Comparison of ENCODE assay signal across 23 cellular contexts in genomic region chr16:25888873-25889272, GRCh38.
DNase-seq lines count a peak whose midpoint lies in the region; ATAC-seq and TF ChIP-seq lines count a peak whose summit lies in the region.
"Had no signal": no experiment of that assay in that cellular context is flagged by ENCODE, and none has a peak within 500 bp of the region (broad histone marks: within the 10 kb centered on the region; RNA-seq: fewer than 3 reads in every experiment).

No MANE protein-coding gene starts in this region.

- no peak for TF ChIP-seq CTCF in WERI-Rb-1 (IDR thresholded peaks at IDR 0.05; ENCODE audit: low read depth, low read length)
- TF ChIP-seq CTCF in nephron progenitor cell (IDR thresholded peaks at IDR 0.05) = no peak
- TF ChIP-seq CTCF in omental fat pad (IDR thresholded peaks at IDR 0.05) = no peak
- no peak for TF ChIP-seq CTCF in brain microvascular endothelial cell (IDR thresholded peaks at IDR 0.05; ENCODE audit: low read depth, low read length, missing control alignments)

- no peak overlapping the region for H3K4me3 Mint-ChIP-seq in nephron progenitor cell
- H3K4me3 Mint-ChIP-seq: CD14-positive monocyte; CD4-positive, alpha-beta T cell; CD8-positive, alpha-beta memory T cell; GM23338; H9 had no signal

- no peaks in the 10 kb centered on the region for H3K27me3 ChIP-seq in WERI-Rb-1 (ENCODE audit: insufficient read depth, low read depth, severe bottlenecking)
- no peaks in the 10 kb centered on the region for H3K27me3 ChIP-seq in brain microvascular endothelial cell (replicated peaks)
- H3K27me3 ChIP-seq: BE2C; BLaER1 treated with 17β-estradiol and CSF1 and Interleukin-3, amounts not matched to agents 10 nM and 100 nM had no signal

- H3K27ac Mint-ChIP-seq in nephron progenitor cell = peak overlapping the region; percentile 78
- H3K27ac Mint-ChIP-seq: CD14-positive monocyte; CD4-positive, alpha-beta T cell; CD8-positive, alpha-beta memory T cell; GM23338; H9 had no signal

- H3K27me3 Mint-ChIP-seq in nephron progenitor cell (ENCODE audit: low read depth, poor library complexity) = peaks cover 14% of the 10 kb centered on the region

- H3K36me3 Mint-ChIP-seq in nephron progenitor cell (ENCODE audit: low read depth) = peaks cover 18% of the 10 kb centered on the region
- H3K36me3 Mint-ChIP-seq: CD14-positive monocyte; CD8-positive, alpha-beta memory T cell had no signal

- DNase-seq in NCI-H82 (lab: John Stamatoyannopoulos, UW) = peak; percentile 35
- DNase-seq in NCI-H82 treated with DMSO at 0.1 percent for 48 hours (lab: John Stamatoyannopoulos, UW; ENCODE audit: unreplicated experiment) = no peak
- DNase-seq in WERI-Rb-1 = peak; percentile 71
- DNase-seq in nephron progenitor cell = no peak
- peak; percentile 14 for DNase-seq in pons (ENCODE audit: low spot score)
- DNase-seq in omental fat pad (ENCODE audit: low spot score) = no peak
- no peak for DNase-seq in brain microvascular endothelial cell
- DNase-seq in dedifferentiated amniotic fluid mesenchymal stem cell (ENCODE audit: extremely low spot score) = no peak
- DNase-seq: ACHN; AML-193; BE2C; CD4-positive, alpha-beta T cell; CD8-positive, alpha-beta memory T cell; DMS 273 treated with DMSO at 0.1 percent for 48 hours; DMS79; EL; GF-D8; H9 had no signal

- H3K4me3 ChIP-seq in WERI-Rb-1 (ENCODE audit: low read depth, low read length) (peak overlapping the region; percentile 4; the same call in 1 of the 2 replicates), brain microvascular endothelial cell (ENCODE audit: low read depth, low read length) (no peak overlapping the region)
- H3K4me3 ChIP-seq: BLaER1 treated with 17β-estradiol and CSF1 and Interleukin-3, amounts not matched to agents 10 nM and 100 nM; GM23338 had no signal

- H3K27ac ChIP-seq in WERI-Rb-1 = peak overlapping the region; percentile 62
- no peak overlapping the region for H3K27ac ChIP-seq in brain microvascular endothelial cell
- H3K27ac ChIP-seq: 22Rv1; BLaER1 treated with 17β-estradiol and CSF1 and Interleukin-3, amounts not matched to agents 10 nM and 100 nM had no signal

- H3K9me3 Mint-ChIP-seq in nephron progenitor cell = peaks cover 11% of the 10 kb centered on the region
- H3K9me3 Mint-ChIP-seq: H9 had no signal

- H3K36me3 ChIP-seq in WERI-Rb-1 = no peaks in the 10 kb centered on the region; the same call in 1 of the 2 replicates
- no peaks in the 10 kb centered on the region for H3K36me3 ChIP-seq in brain microvascular endothelial cell (replicated peaks)
- H3K36me3 ChIP-seq: BE2C; BLaER1 treated with 17β-estradiol and CSF1 and Interleukin-3, amounts not matched to agents 10 nM and 100 nM had no signal

- ATAC-seq in omental fat pad (ENCODE audit: low FRiP score) = no peak
- ATAC-seq: GM23338, HCT116 had no signal

- in situ Hi-C loops in brain microvascular endothelial cell (cut with HindIII; ENCODE audit: low pct_ligation_motif_present, low sequenced_read_pairs) = no loop called here

- H3K4me1 Mint-ChIP-seq in nephron progenitor cell = peaks cover 76% of the 10 kb centered on the region
- H3K4me1 Mint-ChIP-seq: CD14-positive monocyte; CD8-positive, alpha-beta memory T cell had no signal

- no peaks in the 10 kb centered on the region for H3K9me3 ChIP-seq in WERI-Rb-1 (ENCODE audit: severe bottlenecking)
- H3K9me3 ChIP-seq: BE2C had no signal

Comparison
In these comparisons a context has a peak if more than half of its experiments do, and no peak if none do; other contexts are left out.
1. DNase-seq: peak in NCI-H82 (single experiment), WERI-Rb-1 (single experiment) and pons (single experiment); none in NCI-H82 treated with DMSO at 0.1 percent for 48 hours (single experiment), nephron progenitor cell (single experiment), omental fat pad (single experiment), brain microvascular endothelial cell (single experiment) and dedifferentiated amniotic fluid mesenchymal stem cell (single experiment).